ENCODE assay signal across 8 cellular contexts in the genomic region with DNA sequence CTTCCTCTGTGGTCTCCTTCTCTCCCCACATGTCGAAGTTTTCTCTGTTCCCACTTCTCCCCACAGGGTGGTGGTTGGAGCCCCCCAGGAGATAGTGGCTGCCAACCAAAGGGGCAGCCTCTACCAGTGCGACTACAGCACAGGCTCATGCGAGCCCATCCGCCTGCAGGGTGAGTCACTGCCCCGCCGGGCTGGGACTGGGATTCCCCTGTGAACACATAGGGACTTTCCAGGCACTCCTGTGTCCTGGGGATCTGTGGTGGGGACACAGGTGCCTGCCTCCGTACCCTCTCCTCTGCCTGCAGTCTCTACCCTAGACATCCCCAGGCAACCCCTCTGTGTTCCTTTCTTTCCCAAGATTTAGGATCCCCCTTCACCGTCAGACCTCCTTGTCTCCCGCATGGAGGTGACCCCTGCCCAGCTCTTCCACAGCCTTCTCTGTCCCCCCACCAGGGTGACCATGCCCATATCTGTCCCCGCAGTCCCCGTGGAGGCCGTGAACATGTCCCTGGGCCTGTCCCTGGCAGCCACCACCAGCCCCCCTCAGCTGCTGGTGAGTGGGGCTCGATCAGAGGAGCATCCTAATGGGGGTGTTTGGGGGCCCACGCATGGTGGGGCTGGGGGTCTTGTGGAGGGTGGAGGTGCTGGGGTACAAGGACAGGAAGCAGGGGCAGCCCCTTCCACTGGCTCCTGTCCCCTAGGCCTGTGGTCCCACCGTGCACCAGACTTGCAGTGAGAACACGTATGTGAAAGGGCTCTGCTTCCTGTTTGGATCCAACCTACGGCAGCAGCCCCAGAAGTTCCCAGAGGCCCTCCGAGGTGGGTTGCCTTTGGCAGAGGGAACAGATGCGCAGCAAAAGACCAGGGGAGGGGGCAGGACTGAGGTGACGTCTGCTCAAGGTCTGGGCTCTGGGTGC. TPM values are rescaled to one million over a fixed set of nuclear protein-coding genes. Genes with fewer than 3 reads are reported as not detected.
DNase-seq lines count a peak whose midpoint lies in the region; ATAC-seq, FAIRE-seq and TF ChIP-seq lines count a peak whose summit lies in the region.

No MANE protein-coding gene starts in this region.

- H3K36me3 ChIP-seq in OCI-LY3 (replicated peaks; ENCODE audit: low read depth, low read length) = no peaks in the 10 kb centered on the region
- no peaks in the 10 kb centered on the region for H3K36me3 ChIP-seq in mesendoderm (ENCODE audit: control insufficient read depth, insufficient read depth, low read length)

- H3K56ac ChIP-seq in mesendoderm (ENCODE audit: low read length) = no peak overlapping the region

- H2AFZ ChIP-seq in OCI-LY3 (ENCODE audit: low read depth, low read length) = peak overlapping the region; percentile 55; the same call in 1 of the 2 replicates

- peak overlapping the region; percentile 72 for H3K9ac ChIP-seq in OCI-LY3 (ENCODE audit: low read length)
- no peak overlapping the region for H3K9ac ChIP-seq in mesendoderm (ENCODE audit: low read length)

- no peak overlapping the region for H3K4ac ChIP-seq in mesendoderm (ENCODE audit: low read depth, low read length)

- H3K23ac ChIP-seq in mesendoderm (ENCODE audit: low read length) = no peak overlapping the region

- TF ChIP-seq CTCF in OCI-LY3 (IDR thresholded peaks at IDR 0.05; ENCODE audit: low read depth, low read length) = peak; percentile 41; the same call in 1 of the 2 replicates

- no peaks in the 10 kb centered on the region for H3K9me3 ChIP-seq in OCI-LY3 (ENCODE audit: insufficient read depth, low read length)

- H2BK120ac ChIP-seq in mesendoderm (ENCODE audit: low read depth, low read length) = no peak overlapping the region

- H2BK5ac ChIP-seq in mesendoderm (ENCODE audit: low read length) = no peak overlapping the region

- no peak overlapping the region for H3K18ac ChIP-seq in mesendoderm (ENCODE audit: low read length)

- no peak overlapping the region for H2AK5ac ChIP-seq in mesendoderm (ENCODE audit: low read length)

- FAIRE-seq in GM12892 (lab: Jason Lieb, UNC) (peak; percentile 94), urothelium cell line (lab: Jason Lieb, UNC) (no peak)

- peak; percentile 87 for ATAC-seq in HG02588 (IDR thresholded peaks at IDR 0.05; ENCODE audit: unreplicated experiment)

- no peak overlapping the region for H2BK15ac ChIP-seq in mesendoderm (replicated peaks; ENCODE audit: low read depth)

- H4K20me1 ChIP-seq in OCI-LY3 (ENCODE audit: insufficient read depth, low read length) = no peaks in the 10 kb centered on the region

- peak; percentile 52; the same call in 1 of the 2 replicates for TF ChIP-seq POLR2A in GM12892 (IDR thresholded peaks at IDR 0.05; ENCODE audit: low read depth, low read length)

- peak; percentile 61 for DNase-seq in GM12892 (ENCODE audit: insufficient read length)
- peak; percentile 90 for DNase-seq in activated effector memory CD4-positive, alpha-beta T cell treated with anti-CD3 and anti-CD28 coated beads, Interleukin-2, amount 50 U/mL, for 16 hours
- DNase-seq in mesendoderm = peak; percentile 29
- DNase-seq in urothelium cell line (ENCODE audit: low spot score) = peak; percentile 61
- no peak for DNase-seq in SKM-1 (lab: John Stamatoyannopoulos, UW; ENCODE audit: unreplicated experiment)
- no peak for DNase-seq in GOT3 (lab: John Stamatoyannopoulos, UW)

- no peaks in the 10 kb centered on the region for H3K79me2 ChIP-seq in OCI-LY3 (ENCODE audit: low read length)
- no peaks in the 10 kb centered on the region for H3K79me2 ChIP-seq in mesendoderm (ENCODE audit: control insufficient read depth, insufficient read depth, low read length)

- peak overlapping the region; percentile 62 for H3K4me3 ChIP-seq in OCI-LY3 (ENCODE audit: low read length)
- no peak overlapping the region for H3K4me3 ChIP-seq in mesendoderm (ENCODE audit: low read length)

- no peaks in the 10 kb centered on the region for H3K79me1 ChIP-seq in mesendoderm (ENCODE audit: low read length)

- H3K4me1 ChIP-seq in OCI-LY3 (ENCODE audit: low read length) = peaks cover 71% of the 10 kb centered on the region
- peaks cover 2% of the 10 kb centered on the region for H3K4me1 ChIP-seq in mesendoderm (ENCODE audit: control insufficient read depth, low read depth, low read length)

- no peak overlapping the region for H4K5ac ChIP-seq in mesendoderm (ENCODE audit: low read length)

- no CpG with 5 or more reads among the region's 20 CpGs for WGBS in mesendoderm (ENCODE audit: extremely low coverage, insufficient coverage, low lambda C conversion rate)

- H3K27me3 ChIP-seq in OCI-LY3 (ENCODE audit: low read depth, low read length) (no peaks in the 10 kb centered on the region), mesendoderm (ENCODE audit: insufficient read depth, low read length, poor library complexity) (no peaks in the 10 kb centered on the region)

- H3K4me2 ChIP-seq in OCI-LY3 (ENCODE audit: low read length) (peak overlapping the region; percentile 90), mesendoderm (ENCODE audit: low read length) (no peak overlapping the region)

- H3K27ac ChIP-seq in OCI-LY3 (ENCODE audit: low read length) (peak overlapping the region; percentile 81), mesendoderm (ENCODE audit: low read depth, low read length) (no peak overlapping the region)

- H4K8ac ChIP-seq in mesendoderm (ENCODE audit: low read depth, low read length) = no peak overlapping the region

RNA-seq across cellular contexts. Expression of gene ITGAM, which starts 5.8 kb away (rescaled TPM):
- 4.7 TPM for polyA plus RNA-seq in GM12892 (2012; ENCODE audit: missing spikeins)
- polyA plus RNA-seq in mesendoderm (2013, experiment 1 of 2) = 0.53 TPM
- polyA plus RNA-seq in mesendoderm (2013, experiment 2 of 2) = 0.29 TPM

RNA-seq across cellular contexts. Expression of gene PYDC1, which starts 48.7 kb away (rescaled TPM):
- not detected for polyA plus RNA-seq in GM12892 (2012; ENCODE audit: missing spikeins)
- polyA plus RNA-seq in mesendoderm (2013, experiment 1 of 2) = 1.4 TPM
- polyA plus RNA-seq in mesendoderm (2013, experiment 2 of 2) = 1.6 TPM

RNA-seq across cellular contexts. Expression of gene TRIM72, which starts 51.7 kb away (rescaled TPM):
- 0.06 TPM for polyA plus RNA-seq in GM12892 (2012; ENCODE audit: missing spikeins)
- polyA plus RNA-seq in mesendoderm (2013, experiment 1 of 2) = 0.15 TPM
- polyA plus RNA-seq in mesendoderm (2013, experiment 2 of 2) = 0.13 TPM

Comparison
In these comparisons a context has a peak if more than half of its experiments do, and no peak if none do; other contexts are left out.
1. DNase-seq: peak in GM12892 (single experiment), activated effector memory CD4-positive, alpha-beta T cell treated with anti-CD3 and anti-CD28 coated beads, Interleukin-2, amount 50 U/mL, for 16 hours (single experiment), mesendoderm (single experiment) and urothelium cell line (single experiment); none in SKM-1 (single experiment) and GOT3 (single experiment).